1 cellular context compared by ENCODE assay signal in genomic region chr1:201539561-201540404, GRCh38.
TF ChIP-seq lines count a peak whose summit lies in the region.

No MANE protein-coding gene starts in this region.

TF ChIP-seq in WTC11, 78 proteins besides CTCF, POLR2A, EP300 and RAD21 (continued from another document):
- TF ChIP-seq ARID4B (CRISPR knock-in tag; IDR thresholded peaks at IDR 0.05; ENCODE audit: borderline replicate concordance), result peak; percentile 52; the same call in 1 of the 2 replicates
- TF ChIP-seq ZBTB43 (CRISPR knock-in tag; IDR thresholded peaks at IDR 0.05), result no peak
